In genomic region chr3:23915537-23916108, GRCh38 we compare ENCODE assay signal across 8 cellular contexts. TPM values are rescaled to one million over a fixed set of nuclear protein-coding genes. Genes with fewer than 3 reads are reported as not detected.
DNase-seq lines count a peak whose midpoint lies in the region; ATAC-seq and TF ChIP-seq lines count a peak whose summit lies in the region.

No MANE protein-coding gene starts in this region.

- WGBS in liver: 16% methylated on average over 7 of the region's 7 CpGs

- peaks cover 0 to 26% of the 10 kb centered on the region in 2 donors for H3K36me3 ChIP-seq in ascending aorta
- peaks cover 0 to 11% (median 10%) of the 10 kb centered on the region in 4 donors for H3K36me3 ChIP-seq in liver (ENCODE audit: control insufficient read depth in 4 of 4, insufficient read depth in 3 of 4, low read depth in 1 of 4, low read length in 3 of 4)

- H3K4me1 Mint-ChIP-seq in Calu3 (ENCODE audit: low read depth, unreplicated experiment) (peaks cover 11% of the 10 kb centered on the region), type B pancreatic cell (ENCODE audit: unreplicated experiment) (peaks cover 35% of the 10 kb centered on the region)

- peak overlapping the region; percentile 68 for H3K4me3 Mint-ChIP-seq in Calu3 (ENCODE audit: low read depth, unreplicated experiment)
- H3K4me3 Mint-ChIP-seq in type B pancreatic cell: peak overlapping the region; percentile 99

- H3K27ac ChIP-seq in ascending aorta (peak overlapping the region; percentile 95 to 97), liver (ENCODE audit: low read depth in 1 of 2, low read length in 2 of 2) (peak overlapping the region; percentile 88 to 96)

- no peak for ATAC-seq in HG03135 (IDR thresholded peaks at IDR 0.05; ENCODE audit: unreplicated experiment)

- no peaks in the 10 kb centered on the region for H3K9me3 Mint-ChIP-seq in Calu3 (ENCODE audit: low read depth, unreplicated experiment)
- no peaks in the 10 kb centered on the region for H3K9me3 Mint-ChIP-seq in type B pancreatic cell

- H3K27me3 ChIP-seq in ascending aorta (no peaks in the 10 kb centered on the region), liver (ENCODE audit: control insufficient read depth in 4 of 4, insufficient read depth in 4 of 4, low read length in 3 of 4) (no peaks in the 10 kb centered on the region)

- no peak for TF ChIP-seq RAD21 in liver (IDR thresholded peaks at IDR 0.05)

- H3K36me3 Mint-ChIP-seq in Calu3 (ENCODE audit: insufficient read depth, unreplicated experiment): peaks cover 52% of the 10 kb centered on the region
- peaks cover 39% of the 10 kb centered on the region for H3K36me3 Mint-ChIP-seq in type B pancreatic cell

- H3K9ac ChIP-seq in liver (ENCODE audit: low read depth in 1 of 2, low read length in 2 of 2): peak overlapping the region; percentile 94 to 97

- no peak for TF ChIP-seq CTCF in Calu3 (IDR thresholded peaks at IDR 0.05; ENCODE audit: unreplicated experiment)
- no peak for TF ChIP-seq CTCF in ascending aorta (IDR thresholded peaks at IDR 0.05)
- TF ChIP-seq CTCF in liver (IDR thresholded peaks at IDR 0.05; ENCODE audit: low read depth, low read length, missing input control): no peak
- TF ChIP-seq CTCF in type B pancreatic cell (conservative IDR thresholded peaks at IDR 0.05): no peak
- no peak for TF ChIP-seq CTCF in GM13976 (IDR thresholded peaks at IDR 0.05; ENCODE audit: borderline replicate concordance, control extremely low read depth, extremely low read depth, insufficient read depth, missing control alignments)

- peak overlapping the region; percentile 98 for H3K27ac Mint-ChIP-seq in Calu3 (ENCODE audit: unreplicated experiment)
- peak overlapping the region; percentile 98 for H3K27ac Mint-ChIP-seq in type B pancreatic cell

- intact Hi-C loops in Calu3 (cut with micrococcal nuclease; ENCODE audit: unreplicated experiment) (loop anchor here (2.0 kb wide), 1 partner anchor 31 kb away; no protein-coding TSS in a partner anchor), ascending aorta (cut with DNase I) (loop anchor here (1.0 kb wide), 1 partner anchor 30 kb away; the partner anchor contains the start of gene NR1D2)

- BruUV-seq in Calu3 (replicated peaks; lab: Mats Ljungman, UMichigan): no TSS peak

- H3K9me3 ChIP-seq in ascending aorta (no peaks in the 10 kb centered on the region), liver (ENCODE audit: control insufficient read depth in 4 of 4, low read length in 3 of 4) (no peaks in the 10 kb centered on the region)

- peak overlapping the region; percentile 96 to 98 for H3K4me3 ChIP-seq in ascending aorta
- H3K4me3 ChIP-seq in liver (ENCODE audit: low read depth in 1 of 3, low read length in 3 of 3): peak overlapping the region; percentile 68 to 95 (median 95)

- H3K4me1 ChIP-seq in ascending aorta: peaks cover 0 to 16% of the 10 kb centered on the region in 2 donors
- H3K4me1 ChIP-seq in liver (ENCODE audit: control insufficient read depth in 4 of 4, insufficient read depth in 4 of 4, low read length in 3 of 4): peaks cover 0 to 37% (median 28%) of the 10 kb centered on the region in 4 donors

- H3K27me3 Mint-ChIP-seq in Calu3 (ENCODE audit: unreplicated experiment): no peaks in the 10 kb centered on the region
- H3K27me3 Mint-ChIP-seq in type B pancreatic cell: no peaks in the 10 kb centered on the region

- CTCF ChIA-PET in Calu3 (lab: Charles Lee): interaction anchor here (0.5 to 1.0 kb wide), 4 partner anchors 27 to 372 kb away, joined by 3 to 6 read pairs (median 4); no protein-coding TSS in a partner anchor

- DNase-seq in Calu3 (no peak), LHCN-M2 (ENCODE audit: low read depth) (peak; percentile 13), ascending aorta (ENCODE audit: low spot score in 2 of 2) (no peak), type B pancreatic cell (ENCODE audit: extremely low spot score, unreplicated experiment) (no peak), amniotic stem cell (lab: John Stamatoyannopoulos, UW) (no peak), GM13976 (ENCODE audit: low spot score) (no peak)

- in situ Hi-C loops in GM13976 (cut with MboI; ENCODE audit: low sequenced_read_pairs, unreplicated experiment): no loop called here

TF ChIP-seq in liver, 16 proteins besides CTCF, POLR2A, EP300 and RAD21:
- no peak for TF ChIP-seq NR2F2 (IDR thresholded peaks at IDR 0.05)
- TF ChIP-seq FOXA2 (IDR thresholded peaks at IDR 0.05): no peak
- peak; percentile 32 to 81 for TF ChIP-seq JUND (IDR thresholded peaks at IDR 0.05)
- TF ChIP-seq ZBTB33 (IDR thresholded peaks at IDR 0.05): peak; percentile 19
- peak; percentile 65 for TF ChIP-seq TAF1 (conservative IDR thresholded peaks at IDR 0.05)
- no peak for TF ChIP-seq FOXA1 (IDR thresholded peaks at IDR 0.05)
- TF ChIP-seq HNF4A (conservative IDR thresholded peaks at IDR 0.05): peak; percentile 78 to 86
- peak; percentile 64 for TF ChIP-seq YY1 (IDR thresholded peaks at IDR 0.05)
- TF ChIP-seq RXRA (IDR thresholded peaks at IDR 0.05): peak; percentile 39 to 62
- TF ChIP-seq ATF3 (IDR thresholded peaks at IDR 0.05): peak; percentile 41
- peak; percentile 67 for TF ChIP-seq SP1 (IDR thresholded peaks at IDR 0.05)
- TF ChIP-seq EGR1 (IDR thresholded peaks at IDR 0.05; ENCODE audit: low read depth in 2 of 2): no peak
- peak; percentile 68 for TF ChIP-seq REST (IDR thresholded peaks at IDR 0.05)
- peak; percentile 52 for TF ChIP-seq HNF4G (IDR thresholded peaks at IDR 0.05)
- peak in 1 of 2 donors; percentile 47 for TF ChIP-seq GABPA (IDR thresholded peaks at IDR 0.05 in 1 of 2, conservative IDR thresholded peaks at IDR 0.05 in 1 of 2)

RNA-seq across cellular contexts. Expression of gene NKIRAS1, which starts 1.2 kb away (rescaled TPM):
- 7.5 and 7.7 TPM in 2 replicates for total RNA-seq in Calu3 (2022)
- 15.2 and 19.3 TPM in 2 replicates for total RNA-seq in LHCN-M2 (2014; rRNA removed)
- 6.3 TPM for polyA plus RNA-seq in LHCN-M2 (2012)
- 8.7 TPM for total RNA-seq in ascending aorta
- 10 to 100 TPM in 1 of 2 donors, 1 to 10 TPM in 1; 4.6 to 12.6 TPM for total RNA-seq in liver
- polyA plus RNA-seq in liver: 10 to 100 TPM in 1 of 2 donors, 1 to 10 TPM in 1; 5.6 to 11.2 TPM
- total RNA-seq in type B pancreatic cell (ENCODE audit: low replicate concordance): 8.0 and 10.8 TPM in 2 replicates

RNA-seq across cellular contexts. Expression of gene RPL15, which starts 1.3 kb away (rescaled TPM):
- total RNA-seq in Calu3 (2022): 1,190 and 1,430 TPM in 2 replicates
- total RNA-seq in LHCN-M2 (2014; rRNA removed): 1,343 and 2,157 TPM in 2 replicates
- 2,998 TPM for polyA plus RNA-seq in LHCN-M2 (2012)
- 1,680 TPM for total RNA-seq in ascending aorta
- 1,000 to 10,000 TPM in 1 of 2 donors, 100 to 1,000 TPM in 1; 867 to 1,242 TPM for total RNA-seq in liver
- polyA plus RNA-seq in liver: 1,000 to 10,000 TPM in 1 of 2 donors, 100 to 1,000 TPM in 1; 604 to 1,364 TPM
- total RNA-seq in type B pancreatic cell (ENCODE audit: low replicate concordance): 2,083 and 2,257 TPM in 2 replicates

RNA-seq across cellular contexts. Expression of gene NR1D2, which starts 29.5 kb away (rescaled TPM):
- total RNA-seq in Calu3 (2022): 15.8 and 18.9 TPM in 2 replicates
- 10.4 and 13.7 TPM in 2 replicates for total RNA-seq in LHCN-M2 (2014; rRNA removed)
- polyA plus RNA-seq in LHCN-M2 (2012): 3.8 TPM
- 6.5 TPM for total RNA-seq in ascending aorta
- total RNA-seq in liver: 10 to 100 TPM in 1 of 2 donors, 1 to 10 TPM in 1; 8.8 to 25.5 TPM
- polyA plus RNA-seq in liver: 1 to 10 TPM; 7.3 to 9.7 TPM
- 20.6 and 23.1 TPM in 2 replicates for total RNA-seq in type B pancreatic cell (ENCODE audit: low replicate concordance)
